In the genomic region with DNA sequence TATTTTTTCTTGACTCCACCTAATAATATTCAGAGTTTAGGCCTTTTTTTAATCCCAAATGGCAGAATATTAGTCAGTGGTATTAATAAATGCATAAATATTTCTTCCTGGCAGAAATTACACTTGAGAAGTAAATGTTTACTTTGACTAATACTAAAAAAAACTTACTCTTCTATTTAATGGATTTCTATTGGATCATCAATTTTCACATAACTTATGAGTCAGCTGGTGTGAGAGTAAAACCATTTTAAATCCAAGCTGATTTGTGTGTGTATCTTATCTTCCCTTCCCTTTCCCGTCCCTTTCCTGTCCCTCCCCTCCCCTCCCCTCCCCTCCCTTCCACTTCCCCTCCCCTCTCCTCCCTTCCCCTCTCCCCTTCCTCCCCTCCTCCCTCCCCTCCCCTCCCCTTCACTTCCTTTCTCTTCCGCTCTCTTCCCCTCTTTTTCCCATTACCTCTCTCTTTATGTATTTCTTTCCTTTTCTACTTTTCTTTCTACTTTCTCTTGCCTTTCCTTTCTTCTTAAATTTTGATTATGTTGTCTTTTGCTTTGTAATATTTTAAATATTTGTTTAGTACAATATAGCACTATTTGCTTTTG, we compare ENCODE assay signal across 29 cellular contexts.
"Had no signal": no experiment of that assay in that cellular context is flagged by ENCODE, and none has a peak within 500 bp of the region (broad histone marks: within the 10 kb centered on the region; RNA-seq: fewer than 3 reads in every experiment).

No MANE protein-coding gene starts in this region.

- H3K27me3 ChIP-seq: breast epithelium, esophagus squamous epithelium, gastrocnemius medialis, spleen, transverse colon had no signal

- DNase-seq: activated CD4-positive, alpha-beta memory T cell treated with anti-CD3 and anti-CD28 coated beads, Interleukin-2, amount 10 ng/mL, durations not matched to agents 7 days and 5 days; activated CD4-positive, alpha-beta T cell treated with anti-CD3 and anti-CD28 coated beads for 48 hours; activated CD8-positive, alpha-beta memory T cell treated with anti-CD3 and anti-CD28 coated beads, Interleukin-2, amount 10 ng/mL, durations not matched to agents 7 days and 5 days; activated naive CD8-positive, alpha-beta T cell treated with anti-CD3 and anti-CD28 coated beads, Interleukin-2, amount 50 U/mL, for 24 hours; activated T-cell treated with anti-CD3 and anti-CD28 coated beads, Interleukin-2, amount 50 U/mL, for 48 hours; amygdala; endodermal cell; esophagus squamous epithelium; gastrocnemius medialis; glutamatergic neuron; islet precursor cell; left ventricle myocardium inferior; mucosa of descending colon; posterior cingulate gyrus; right cardiac atrium; spleen; stimulated activated naive CD4-positive, alpha-beta T cell; T-helper 1 cell; transverse colon; WERI-Rb-1 had no signal

- H3K36me3 ChIP-seq: breast epithelium, esophagus squamous epithelium, gastrocnemius medialis, left ventricle myocardium inferior, spleen, transverse colon, WERI-Rb-1 had no signal

- ATAC-seq: activated CD4-positive, CD25-positive, alpha-beta regulatory T cell treated with anti-CD3 and anti-CD28 coated beads, Interleukin-2, amount 50 U/mL, for 24 hours; activated CD8-positive, alpha-beta memory T cell treated with anti-CD3 and anti-CD28 coated beads, Interleukin-2, amount 10 ng/mL, durations not matched to agents 7 days and 5 days; activated naive CD8-positive, alpha-beta T cell treated with anti-CD3 and anti-CD28 coated beads, Interleukin-2, amount 50 U/mL, for 24 hours; gastrocnemius medialis; mucosa of descending colon; natural killer cell treated with Interleukin-12 subunit alpha and Interleukin-12 subunit beta and Interleukin-15 and Interleukin-18, amount 100 ng/mL, for 72 hours; right cardiac atrium had no signal

- H3K27me3 Mint-ChIP-seq: activated CD4-positive, alpha-beta memory T cell treated with anti-CD3 and anti-CD28 coated beads, Interleukin-2, amount 10 ng/mL, durations not matched to agents 7 days and 5 days; activated CD8-positive, alpha-beta memory T cell treated with anti-CD3 and anti-CD28 coated beads, Interleukin-2, amount 10 ng/mL, durations not matched to agents 7 days and 5 days; activated naive CD4-positive, alpha-beta T cell treated with anti-CD3 and anti-CD28 coated beads, Interleukin-2, amount 50 U/mL, for 24 hours; activated naive CD8-positive, alpha-beta T cell treated with anti-CD3 and anti-CD28 coated beads, Interleukin-2, amount 50 U/mL, for 24 hours; central memory CD8-positive, alpha-beta T cell; dendritic cell treated with granulocyte-macrophage colony-stimulating factor and Interleukin-4, amounts not matched to agents 40 ng/mL and 50 ng/mL, for 4 days; natural killer cell treated with Interleukin-12 subunit alpha and Interleukin-12 subunit beta and Interleukin-15 and Interleukin-18, amount 100 ng/mL, for 72 hours had no signal

- H3K4me3 ChIP-seq: breast epithelium, esophagus squamous epithelium, gastrocnemius medialis, left ventricle myocardium inferior, lung, mucosa of descending colon, spleen, transverse colon had no signal

- H3K27ac ChIP-seq: breast epithelium, epithelial cell of prostate, esophagus squamous epithelium, gastrocnemius medialis, left ventricle myocardium inferior, spleen, transverse colon, WERI-Rb-1 had no signal

- H3K27ac Mint-ChIP-seq: activated CD4-positive, alpha-beta memory T cell treated with anti-CD3 and anti-CD28 coated beads, Interleukin-2, amount 10 ng/mL, durations not matched to agents 7 days and 5 days; activated CD8-positive, alpha-beta memory T cell treated with anti-CD3 and anti-CD28 coated beads, Interleukin-2, amount 10 ng/mL, durations not matched to agents 7 days and 5 days; activated naive CD4-positive, alpha-beta T cell treated with anti-CD3 and anti-CD28 coated beads, Interleukin-2, amount 50 U/mL, for 24 hours; activated naive CD8-positive, alpha-beta T cell treated with anti-CD3 and anti-CD28 coated beads, Interleukin-2, amount 50 U/mL, for 24 hours; activated T-helper 2 cell treated with anti-CD3 and anti-CD28 coated beads, Interferon-gamma antibody, Interleukin-2, Interleukin-4, amounts not matched to agents 10 μg/mL and 5 μg/mL and 100 μg/mL, durations not matched to agents 14 hours and 24 hours and 36 hours; dendritic cell treated with granulocyte-macrophage colony-stimulating factor and Interleukin-4, amounts not matched to agents 40 ng/mL and 50 ng/mL, for 4 days; endodermal cell; natural killer cell treated with Interleukin-12 subunit alpha and Interleukin-12 subunit beta and Interleukin-15 and Interleukin-18, amount 100 ng/mL, for 72 hours had no signal

- H3K4me3 Mint-ChIP-seq: activated CD4-positive, alpha-beta memory T cell treated with anti-CD3 and anti-CD28 coated beads, Interleukin-2, amount 10 ng/mL, durations not matched to agents 7 days and 5 days; activated CD8-positive, alpha-beta memory T cell treated with anti-CD3 and anti-CD28 coated beads, Interleukin-2, amount 10 ng/mL, durations not matched to agents 7 days and 5 days; activated naive CD4-positive, alpha-beta T cell treated with anti-CD3 and anti-CD28 coated beads, Interleukin-2, amount 50 U/mL, for 24 hours; activated naive CD8-positive, alpha-beta T cell treated with anti-CD3 and anti-CD28 coated beads, Interleukin-2, amount 50 U/mL, for 24 hours; central memory CD8-positive, alpha-beta T cell; dendritic cell treated with granulocyte-macrophage colony-stimulating factor and Interleukin-4, amounts not matched to agents 40 ng/mL and 50 ng/mL, for 4 days; endodermal cell; natural killer cell treated with Interleukin-12 subunit alpha and Interleukin-12 subunit beta and Interleukin-15 and Interleukin-18, amount 100 ng/mL, for 72 hours had no signal

- H3K4me1 Mint-ChIP-seq: activated CD4-positive, alpha-beta memory T cell treated with anti-CD3 and anti-CD28 coated beads, Interleukin-2, amount 10 ng/mL, durations not matched to agents 7 days and 5 days; activated CD8-positive, alpha-beta memory T cell treated with anti-CD3 and anti-CD28 coated beads, Interleukin-2, amount 10 ng/mL, durations not matched to agents 7 days and 5 days; activated naive CD4-positive, alpha-beta T cell treated with anti-CD3 and anti-CD28 coated beads, Interleukin-2, amount 50 U/mL, for 24 hours; activated naive CD8-positive, alpha-beta T cell treated with anti-CD3 and anti-CD28 coated beads, Interleukin-2, amount 50 U/mL, for 24 hours; central memory CD8-positive, alpha-beta T cell; endodermal cell had no signal

- H3K4me1 ChIP-seq: breast epithelium, esophagus squamous epithelium, gastrocnemius medialis, left ventricle myocardium inferior, spleen, transverse colon had no signal

- H3K9me3 Mint-ChIP-seq: dendritic cell treated with granulocyte-macrophage colony-stimulating factor and Interleukin-4, amounts not matched to agents 40 ng/mL and 50 ng/mL, for 4 days; endodermal cell had no signal

- H3K36me3 Mint-ChIP-seq: activated CD8-positive, alpha-beta memory T cell treated with anti-CD3 and anti-CD28 coated beads, Interleukin-2, amount 10 ng/mL, durations not matched to agents 7 days and 5 days; activated naive CD4-positive, alpha-beta T cell treated with anti-CD3 and anti-CD28 coated beads, Interleukin-2, amount 50 U/mL, for 24 hours; natural killer cell treated with Interleukin-12 subunit alpha and Interleukin-12 subunit beta and Interleukin-15 and Interleukin-18, amount 100 ng/mL, for 72 hours had no signal
